ENCODE assay signal across 20 cellular contexts in genomic region chr10:79329529-79329928, GRCh38. TPM values are rescaled to one million over a fixed set of nuclear protein-coding genes. Genes with fewer than 3 reads are reported as not detected.
A peak's percentile ranks its signal among the peaks of the same experiment; 100 is the strongest.
DNase-seq lines count a peak whose midpoint lies in the region; ATAC-seq, FAIRE-seq and TF ChIP-seq lines count a peak whose summit lies in the region.
"Had no signal": no experiment of that assay in that cellular context is flagged by ENCODE, and none has a peak within 500 bp of the region (broad histone marks: within the 10 kb centered on the region; RNA-seq: fewer than 3 reads in every experiment).

No MANE protein-coding gene starts in this region.

- H3K27ac Mint-ChIP-seq in T-helper 1 cell treated with Interleukin-12 subunit alpha and Interleukin-12 subunit beta and Interleukin-4 antibody, amounts not matched to agents 30 μg/mL and 1 μg/mL, for 36 hours, result peak overlapping the region; percentile 47

- 8% methylated on average over 9 of the region's 9 CpGs for WGBS in K562 (ENCODE audit: insufficient coverage, low coverage, missing lambda C conversion rate)

- no peak for TF ChIP-seq POLR2A in K562 (conservative IDR thresholded peaks at IDR 0.05)

- H3K4me1 Mint-ChIP-seq in T-helper 1 cell treated with Interleukin-12 subunit alpha and Interleukin-12 subunit beta and Interleukin-4 antibody, amounts not matched to agents 30 μg/mL and 1 μg/mL, for 36 hours (ENCODE audit: low read depth), result peaks cover 39% of the 10 kb centered on the region

- no peaks in the 10 kb centered on the region for H3K9me3 ChIP-seq in HEK293 (ENCODE audit: control insufficient read depth, insufficient read depth, low read depth, low read length)
- H3K9me3 ChIP-seq in K562 (replicated peaks; ENCODE audit: control insufficient read depth, insufficient read depth, low read depth, low read length), result no peaks in the 10 kb centered on the region
- H3K9me3 ChIP-seq in lower lobe of right lung, result no peaks in the 10 kb centered on the region
- H3K9me3 ChIP-seq: esophagus squamous epithelium had no signal

- 0 out of 2 replicates have a peak, but pooled peaks cover 4% of the 10 kb centered on the region for H4K20me1 ChIP-seq in K562 (replicated peaks; ENCODE audit: control insufficient read depth, insufficient read depth, low read length)

- H3K4me3 Mint-ChIP-seq in T-helper 1 cell treated with Interleukin-12 subunit alpha and Interleukin-12 subunit beta and Interleukin-4 antibody, amounts not matched to agents 30 μg/mL and 1 μg/mL, for 36 hours, result no peak overlapping the region

- ATAC-seq in K562 (no peak; the same call in 2 of the 3 replicates), lower lobe of right lung (no peak)

- no peak overlapping the region for H3K4me3 ChIP-seq in HEK293 (ENCODE audit: low read depth, low read length)
- no peak overlapping the region for H3K4me3 ChIP-seq in K562
- no peak overlapping the region for H3K4me3 ChIP-seq in lower lobe of right lung
- H3K4me3 ChIP-seq: esophagus squamous epithelium had no signal

- H3K9me3 Mint-ChIP-seq in T-helper 1 cell treated with Interleukin-12 subunit alpha and Interleukin-12 subunit beta and Interleukin-4 antibody, amounts not matched to agents 30 μg/mL and 1 μg/mL, for 36 hours, result peaks cover 5% of the 10 kb centered on the region

- in situ Hi-C loops in K562 (cut with MboI), result no loop called here

- no peak overlapping the region for H2AFZ ChIP-seq in K562 (ENCODE audit: low read depth, low read length)

- no peak for TF ChIP-seq RAD21 in K562 (CRISPR knock-in tag; conservative IDR thresholded peaks at IDR 0.05 in 1 of 2, IDR thresholded peaks at IDR 0.05 in 1 of 2)

- no peak overlapping the region for H3K9ac ChIP-seq in K562 (ENCODE audit: insufficient read depth in 1 of 2, low read depth in 2 of 2, low read length in 2 of 2)

- no peak for FAIRE-seq in K562 (lab: Jason Lieb, UNC)
- FAIRE-seq: A204.1, astrocyte had no signal

- TF ChIP-seq EP300 in K562 (IDR thresholded peaks at IDR 0.05; ENCODE audit: low read length), result no peak

- BruUV-seq in K562 (replicated peaks; lab: Mats Ljungman, UMichigan), result no TSS peak

- intact Hi-C loops in K562 (cut with micrococcal nuclease), result no loop called here
- intact Hi-C loops in lower lobe of right lung (cut with DNase I), result no loop called here

- H3K9me1 ChIP-seq in K562 (ENCODE audit: control insufficient read depth, insufficient read depth, low read length), result no peaks in the 10 kb centered on the region

- H3K27ac ChIP-seq in HEK293 (ENCODE audit: extremely low read depth, low read depth, low read length) (no peak overlapping the region), K562 (ENCODE audit: extremely low read depth, low read depth, low read length) (no peak overlapping the region), lower lobe of right lung (no peak overlapping the region)

- no peak for DNase-seq in T-helper 1 cell
- DNase-seq in K562 (ENCODE audit: extremely low read depth in 1 of 4, low spot score in 3 of 4), result no peak
- peak; percentile 6 for DNase-seq in lower lobe of right lung
- no peak for DNase-seq in D341Med (ENCODE audit: low spot score)
- no peak for DNase-seq in T-helper 2 cell
- no peak for DNase-seq in NCI-H1694 treated with DMSO at 0.1 percent for 48 hours (lab: John Stamatoyannopoulos, UW)
- DNase-seq: activated CD4-positive, alpha-beta T cell treated with anti-CD3 and anti-CD28 coated beads, Interleukin-2, amount 50 U/mL, for 1 hour; activated naive CD4-positive, alpha-beta T cell treated with Interleukin-2 at 50 U/mL for 16 hours; cerebellar nuclear complex; effector CD4-positive, alpha-beta T cell; esophagus squamous epithelium; glutamatergic neuron; NCI-H1417 treated with DMSO at 0.1 percent for 48 hours; NCI-H526; SHP77 treated with DMSO at 0.1 percent for 48 hours; stimulated activated CD4-positive, alpha-beta T cell treated with anti-CD3 and anti-CD28 coated beads, Interleukin-12 subunit alpha, Interleukin-12 subunit beta, amount 100 ng/mL, for 4 hours had no signal

- peaks cover 4% of the 10 kb centered on the region for H3K36me3 Mint-ChIP-seq in T-helper 1 cell treated with Interleukin-12 subunit alpha and Interleukin-12 subunit beta and Interleukin-4 antibody, amounts not matched to agents 30 μg/mL and 1 μg/mL, for 36 hours (ENCODE audit: low read depth)

- H3K4me1 ChIP-seq in HEK293 (ENCODE audit: control insufficient read depth, insufficient read depth, low read length) (no peaks in the 10 kb centered on the region), K562 (replicated peaks in 1 of 2; ENCODE audit: control insufficient read depth in 2 of 2, insufficient read depth in 2 of 2, low read length in 2 of 2) (no peaks in the 10 kb centered on the region), lower lobe of right lung (no peaks in the 10 kb centered on the region)

- H3K36me3 ChIP-seq in HEK293 (ENCODE audit: control insufficient read depth in 2 of 2, insufficient read depth in 1 of 2, low read length in 2 of 2), result no peaks in the 10 kb centered on the region
- no peaks in the 10 kb centered on the region for H3K36me3 ChIP-seq in K562 (ENCODE audit: control insufficient read depth, insufficient read depth, low read length)
- H3K36me3 ChIP-seq in lower lobe of right lung, result no peaks in the 10 kb centered on the region
- H3K36me3 ChIP-seq: esophagus squamous epithelium had no signal

- TF ChIP-seq CTCF in HEK293 (tag by site-specific recombination; IDR thresholded peaks at IDR 0.05), result no peak
- TF ChIP-seq CTCF in K562 (IDR thresholded peaks at IDR 0.05 in 2 of 3, conservative IDR thresholded peaks at IDR 0.05 in 1 of 3; ENCODE audit: insufficient read depth in 2 of 3, low read depth in 1 of 3, low read length in 3 of 3), result no peak
- TF ChIP-seq CTCF in lower lobe of right lung (IDR thresholded peaks at IDR 0.05), result no peak

- peaks cover 11 to 47% of the 10 kb centered on the region in 2 experiments for H3K27me3 ChIP-seq in K562 (ENCODE audit: control insufficient read depth in 2 of 2, insufficient read depth in 2 of 2, low read length in 2 of 2)
- H3K27me3 ChIP-seq in lower lobe of right lung (ENCODE audit: low read depth), result no peaks in the 10 kb centered on the region
- H3K27me3 ChIP-seq: esophagus squamous epithelium had no signal

- H3K79me2 ChIP-seq in K562 (ENCODE audit: control insufficient read depth, insufficient read depth, low read length), result no peaks in the 10 kb centered on the region

- H3K4me2 ChIP-seq in K562 (ENCODE audit: insufficient read depth, low read length), result no peak overlapping the region

- CTCF ChIA-PET in HEK293 (lab: Yijun Ruan, JAX) (interaction anchor here (0.6 to 1.0 kb wide), 3 partner anchors 18 to 1658 kb away, joined by 3 to 6 read pairs (median 3); no protein-coding TSS in a partner anchor), K562 (lab: Yijun Ruan, JAX; ENCODE audit: low intra/inter-chr PET ratio) (no interaction called here)

- POLR2A ChIA-PET in HEK293 (lab: Yijun Ruan, JAX) (no interaction called here), K562 (lab: Yijun Ruan, JAX) (interaction anchor here (0.6 to 1.7 kb wide), 2 partner anchors 8 to 151 kb away, joined by 3 to 5 read pairs; no protein-coding TSS in a partner anchor)

- H3K27me3 Mint-ChIP-seq in T-helper 1 cell treated with Interleukin-12 subunit alpha and Interleukin-12 subunit beta and Interleukin-4 antibody, amounts not matched to agents 30 μg/mL and 1 μg/mL, for 36 hours (ENCODE audit: low read depth), result no peaks in the 10 kb centered on the region

TF ChIP-seq in HEK293, 187 proteins besides CTCF, POLR2A, EP300 and RAD21:
- peak; percentile 54 for TF ChIP-seq ZNF600 (tag by site-specific recombination; IDR thresholded peaks at IDR 0.05)
- TF ChIP-seq ZNF670 (tag by site-specific recombination; IDR thresholded peaks at IDR 0.05; ENCODE audit: low read depth), result no peak

TF ChIP-seq in K562, 482 proteins besides CTCF, POLR2A, EP300 and RAD21 (continues in another document):
- TF ChIP-seq FOXP4 (CRISPR knock-in tag; IDR thresholded peaks at IDR 0.05; ENCODE audit: borderline replicate concordance), result no peak
- no peak for TF ChIP-seq TGIF2 (CRISPR knock-in tag; IDR thresholded peaks at IDR 0.05)
- TF ChIP-seq ZKSCAN8 (CRISPR knock-in tag; IDR thresholded peaks at IDR 0.05), result 0 out of 2 replicates have a peak, but pooled peaks have one; percentile 25
- no peak for TF ChIP-seq HNRNPK (IDR thresholded peaks at IDR 0.05; ENCODE audit: low read depth, low read length, poor library complexity, severe bottlenecking)
- peak; percentile 52; the same call in 1 of the 2 replicates for TF ChIP-seq ZNF24 (IDR thresholded peaks at IDR 0.05)

RNA-seq across cellular contexts. Expression of gene PPIF, which starts 17.7 kb away (rescaled TPM):
- 96.3 and 215 TPM in 2 replicates for total RNA-seq in K562 (2011; cell fraction: chromatin; rRNA removed; ENCODE audit: low replicate concordance)
- 144 and 155 TPM in 2 replicates for total RNA-seq in K562 (2011; cell fraction: nucleolus; rRNA removed)
- 118 and 119 TPM in 2 replicates for total RNA-seq in K562 (2011; cell fraction: nucleoplasm; rRNA removed)
- total RNA-seq in K562 (2014; rRNA removed) (53.4 and 69.8 TPM in 2 replicates), K562 (2014; rRNA removed; fragmentation: Illumina TruSeq; extraction: Trizol) (97.7 and 108 TPM in 2 replicates), K562 (2015; rRNA removed; fragmentation: Illumina TruSeq; extraction: Trizol) (117 and 119 TPM in 2 replicates), K562 (2021) (235 and 239 TPM in 2 replicates), lower lobe of right lung (28.5 TPM)
- polyA plus RNA-seq in K562 (2011; rRNA removed) (148 and 175 TPM in 2 replicates), K562 (2014; fragmentation: Illumina TruSeq; extraction: Trizol) (250 and 287 TPM in 2 replicates), K562 (2014; fragmentation: Nextera tagmentation; extraction: Ambion mirVana) (10 to 100 TPM; 40.9 to 51.1 TPM), K562 (2014; rRNA removed) (154 and 168 TPM in 2 replicates)
- 202 and 255 TPM in 2 replicates for polyA plus RNA-seq in K562 (2011; cell fraction: cytosol; rRNA removed)
- polyA plus RNA-seq in K562 (2011; cell fraction: nucleus; rRNA removed), result 198 and 337 TPM in 2 replicates
- polyA plus RNA-seq in K562 (2012), result 180 and 222 TPM in 2 replicates
- polyA minus RNA-seq in K562 (2011; rRNA and poly(A)+ RNA removed), result 91.8 and 131 TPM in 2 replicates
- polyA minus RNA-seq in K562 (2011; cell fraction: cytosol; rRNA and poly(A)+ RNA removed), result 98.9 and 104 TPM in 2 replicates
- polyA minus RNA-seq in K562 (2011; cell fraction: nucleus; rRNA and poly(A)+ RNA removed), result 116 and 136 TPM in 2 replicates
